In genomic region chr1:43529206-43529731, GRCh38 we compare ENCODE assay signal across 8 cellular contexts. TPM values are rescaled to one million over a fixed set of nuclear protein-coding genes. Genes with fewer than 3 reads are reported as not detected.
DNase-seq lines count a peak whose midpoint lies in the region; ATAC-seq lines count a peak whose summit lies in the region.

No MANE protein-coding gene starts in this region.

- ATAC-seq in esophagus mucosa (peak; percentile 64), HG03039 (IDR thresholded peaks at IDR 0.05; ENCODE audit: unreplicated experiment) (no peak)

- DNase-seq in DMS 273 (lab: John Stamatoyannopoulos, UW; ENCODE audit: unreplicated experiment), result peak; percentile 94
- peak; percentile 79 for DNase-seq in KBM-7
- DNase-seq in OCI-M2 (lab: John Stamatoyannopoulos, UW; ENCODE audit: unreplicated experiment), result peak; percentile 42
- peak; percentile 88 for DNase-seq in activated T-cell treated with anti-CD3 and anti-CD28 coated beads for 1 hour (ENCODE audit: low read depth)
- DNase-seq in myocyte (ENCODE audit: low read depth), result peak; percentile 90
- DNase-seq in stimulated activated CD8-positive, alpha-beta memory T cell treated with anti-CD3 and anti-CD28 coated beads, Interleukin-7, amount 100 ng/mL, for 24 hours (ENCODE audit: low read depth), result peak; percentile 78

- in situ Hi-C loops in KBM-7 (cut with MboI; ENCODE audit: low pct_unique_long_range_greater_than_20kb, low sequenced_read_pairs), result no loop called here

RNA-seq across cellular contexts. Expression of gene PTPRF, which starts 1.4 kb away (rescaled TPM):
- total RNA-seq in esophagus mucosa (285 TPM), myocyte (7.8 and 9.9 TPM in 2 replicates)
- 91.9 TPM for polyA plus RNA-seq in myocyte (2012)

Comparison
In these comparisons a context has a peak if more than half of its experiments do, and no peak if none do; other contexts are left out.
1. DNase-seq: peak in every context shown above with its lines; median percentile 94 in DMS 273; 90 in myocyte; 88 in activated T-cell treated with anti-CD3 and anti-CD28 coated beads for 1 hour; 79 in KBM-7; 78 in stimulated activated CD8-positive, alpha-beta memory T cell treated with anti-CD3 and anti-CD28 coated beads, Interleukin-7, amount 100 ng/mL, for 24 hours; 42 in OCI-M2.
2. RNA of gene PTPRF, which starts 1.4 kb away (total RNA-seq): 285 TPM in esophagus mucosa (single experiment); 7.8 to 9.9 TPM in myocyte; every median in the first group is over 10 times any median in the second.